ENCODE assay signal across 8 cellular contexts in the genomic region with DNA sequence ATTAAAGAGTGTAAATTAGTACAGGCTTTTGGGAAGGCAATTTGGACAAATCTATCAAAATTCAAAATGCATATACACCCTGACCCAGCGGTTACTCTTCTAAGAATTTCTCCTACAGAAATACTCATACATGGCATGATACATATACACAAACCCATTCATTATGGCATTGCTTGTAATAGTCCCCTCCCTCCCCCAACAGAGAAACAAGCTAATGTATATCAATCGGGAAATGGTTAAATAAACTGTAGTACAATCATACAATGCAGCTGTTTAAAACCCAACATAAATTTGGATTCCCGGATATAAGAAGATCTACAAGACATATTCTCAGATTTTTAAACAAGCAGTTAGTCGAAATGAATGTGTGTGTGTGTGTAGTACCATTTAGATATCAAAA. TPM values are rescaled to one million over a fixed set of nuclear protein-coding genes. Genes with fewer than 3 reads are reported as not detected.
DNase-seq lines count a peak whose midpoint lies in the region; ATAC-seq, FAIRE-seq and TF ChIP-seq lines count a peak whose summit lies in the region.

No MANE protein-coding gene starts in this region.

- no peak overlapping the region for H2BK20ac ChIP-seq in H1 (ENCODE audit: low read length)

- no peaks in the 10 kb centered on the region for H3K27me3 ChIP-seq in OCI-LY3 (ENCODE audit: low read depth, low read length)
- no peaks in the 10 kb centered on the region for H3K27me3 ChIP-seq in H1 (replicated peaks in 1 of 4; ENCODE audit: control insufficient read depth in 3 of 4, extremely low read depth in 1 of 4, insufficient read depth in 3 of 4, low read length in 3 of 4)

- H3K23ac ChIP-seq in H1 (ENCODE audit: insufficient read length): no peak overlapping the region

- FAIRE-seq in H1 (lab: Jason Lieb, UNC): no peak

- H2BK15ac ChIP-seq in H1 (ENCODE audit: low read length): no peak overlapping the region

- H3K36me3 Mint-ChIP-seq in osteocyte (ENCODE audit: unreplicated experiment): peaks cover 2% of the 10 kb centered on the region

- H3K18ac ChIP-seq in H1 (ENCODE audit: extremely low read depth, low read length): no peak overlapping the region

- peak overlapping the region; percentile 88 for H3K4me3 ChIP-seq in OCI-LY3 (ENCODE audit: low read length)
- H3K4me3 ChIP-seq in H1 (ENCODE audit: extremely low read depth in 1 of 4, insufficient read depth in 2 of 4, low read depth in 3 of 4, low read length in 4 of 4): peak overlapping the region; percentile 60 to 98 (median 80)

- no peaks in the 10 kb centered on the region for H3K9me3 ChIP-seq in OCI-LY3 (ENCODE audit: insufficient read depth, low read length)
- no peaks in the 10 kb centered on the region for H3K9me3 ChIP-seq in H1 (ENCODE audit: insufficient read depth in 2 of 2, low read depth in 1 of 2, low read length in 1 of 2)

- H3K4me1 ChIP-seq in OCI-LY3 (ENCODE audit: low read length): peaks cover 8% of the 10 kb centered on the region
- H3K4me1 ChIP-seq in H1 (replicated peaks in 1 of 4; ENCODE audit: control insufficient read depth in 3 of 4, insufficient read depth in 4 of 4, low read length in 3 of 4): peaks cover 0 to 6% (median 0%) of the 10 kb centered on the region in 4 experiments; a peak in 1 of 7 replicates

- peaks cover 4% of the 10 kb centered on the region for H3K27me3 Mint-ChIP-seq in osteocyte (ENCODE audit: unreplicated experiment)

- POLR2A ChIA-PET in H1 (lab: Charles Lee; ENCODE audit: partially characterized antibody): interaction anchor here (0.5 to 5.1 kb wide), 6 partner anchors 14 to 322 kb away, joined by 3 to 45 read pairs (median 4); no protein-coding TSS in a partner anchor

- no peak overlapping the region for H3K14ac ChIP-seq in H1 (ENCODE audit: insufficient read length)

- peak overlapping the region; percentile 89 for H3K4me2 ChIP-seq in OCI-LY3 (ENCODE audit: low read length)
- H3K4me2 ChIP-seq in H1 (ENCODE audit: insufficient read depth in 1 of 2, low read depth in 2 of 2, low read length in 2 of 2): peak overlapping the region; percentile 74 to 75

- TF ChIP-seq RAD21 in H1 (IDR thresholded peaks at IDR 0.05 in 1 of 2, conservative IDR thresholded peaks at IDR 0.05 in 1 of 2; ENCODE audit: low read depth in 2 of 2, low read length in 2 of 2): no peak

- H3K79me2 ChIP-seq in OCI-LY3 (ENCODE audit: low read length) (peaks cover 49% of the 10 kb centered on the region), H1 (ENCODE audit: control insufficient read depth in 1 of 2, insufficient read depth in 2 of 2, low read length in 2 of 2) (peaks cover 17 to 42% of the 10 kb centered on the region in 2 experiments)

- WGBS in H1 (ENCODE audit: extremely low coverage in 1 of 2, insufficient coverage in 1 of 2, insufficient read length in 1 of 2, insufficient replicate concordance in 2 of 2, low coverage in 1 of 2, low lambda C conversion rate in 2 of 2, missing lambda C conversion rate in 1 of 2), 2 experiments: 0% methylated on average over 4 of the region's 4 CpGs; no CpG with 5 or more reads in 1 of the 2 experiments

- TF ChIP-seq CTCF in OCI-LY3 (IDR thresholded peaks at IDR 0.05; ENCODE audit: low read depth, low read length): no peak
- no peak for TF ChIP-seq CTCF in H1 (IDR thresholded peaks at IDR 0.05; ENCODE audit: control extremely low read depth in 1 of 3, insufficient read depth in 1 of 3, low read depth in 1 of 3, low read length in 3 of 3)
- no peak for TF ChIP-seq CTCF in osteocyte (IDR thresholded peaks at IDR 0.05)

- DNase-seq in DMS79 treated with DMSO at 0.1 percent for 48 hours (lab: John Stamatoyannopoulos, UW) (peak; percentile 33), DMS79 (lab: John Stamatoyannopoulos, UW) (no peak), H1 (ENCODE audit: low read depth in 1 of 2, low spot score in 2 of 2) (no peak), osteocyte (ENCODE audit: extremely low spot score, unreplicated experiment) (no peak), sciatic nerve (ENCODE audit: low spot score) (no peak), left lobe of liver (ENCODE audit: low spot score) (no peak), MV-4-11 (lab: John Stamatoyannopoulos, UW) (no peak)

- peak overlapping the region; percentile 84 for H3K27ac ChIP-seq in OCI-LY3 (ENCODE audit: low read length)
- H3K27ac ChIP-seq in H1 (ENCODE audit: low read depth, low read length): no peak overlapping the region

- no peak overlapping the region for H2AK5ac ChIP-seq in H1 (ENCODE audit: low read depth, low read length)

- H3K27ac Mint-ChIP-seq in osteocyte (ENCODE audit: unreplicated experiment): peak overlapping the region; percentile 96

- H3K9me3 Mint-ChIP-seq in osteocyte (ENCODE audit: unreplicated experiment): no peaks in the 10 kb centered on the region

- TF ChIP-seq EP300 in H1 (IDR thresholded peaks at IDR 0.05; ENCODE audit: borderline replicate concordance in 1 of 2, low read depth in 2 of 2, low read length in 2 of 2): no peak

- H3K9ac ChIP-seq in OCI-LY3 (ENCODE audit: low read length) (peak overlapping the region; percentile 91), H1 (replicated peaks in 1 of 4; ENCODE audit: extremely low read depth in 1 of 4, low read depth in 3 of 4, low read length in 3 of 4) (peak overlapping the region in 3 of 4 experiments; percentile 45 to 83 (median 72); a peak in 5 of 7 replicates)

- no peak overlapping the region for H2AFZ ChIP-seq in OCI-LY3 (ENCODE audit: low read depth, low read length)
- no peak overlapping the region for H2AFZ ChIP-seq in H1 (ENCODE audit: low read length)

- H3K79me1 ChIP-seq in H1 (ENCODE audit: low read depth, low read length): no peaks in the 10 kb centered on the region

- no peak overlapping the region for H2BK12ac ChIP-seq in H1 (ENCODE audit: low read depth, low read length)

- H3K4me1 Mint-ChIP-seq in osteocyte (ENCODE audit: unreplicated experiment): peaks cover 15% of the 10 kb centered on the region

- no peak overlapping the region for H4K91ac ChIP-seq in H1 (replicated peaks; ENCODE audit: insufficient read length, low read length)

- H2BK5ac ChIP-seq in H1 (ENCODE audit: low read depth, low read length): no peak overlapping the region

- CTCF ChIA-PET in H1 (lab: Charles Lee; ENCODE audit: partially characterized antibody): no interaction called here

- H4K20me1 ChIP-seq in OCI-LY3 (ENCODE audit: insufficient read depth, low read length) (peaks cover 18% of the 10 kb centered on the region), H1 (replicated peaks in 1 of 2; ENCODE audit: control insufficient read depth in 1 of 2, insufficient read depth in 2 of 2, low read length in 2 of 2) (peaks cover 0 to 4% of the 10 kb centered on the region in 2 experiments)

- H3K36me3 ChIP-seq in OCI-LY3 (replicated peaks; ENCODE audit: low read depth, low read length): peaks cover 14% of the 10 kb centered on the region
- H3K36me3 ChIP-seq in H1 (ENCODE audit: control insufficient read depth in 2 of 4, insufficient read depth in 4 of 4, low read length in 3 of 4): peaks cover 0 to 10% (median 0%) of the 10 kb centered on the region in 4 experiments; a peak in 2 of 8 replicates

- H3K4me3 Mint-ChIP-seq in osteocyte (ENCODE audit: unreplicated experiment): peak overlapping the region; percentile 84

- intact Hi-C loops in sciatic nerve (cut with DNase I): no loop called here

- ATAC-seq in sciatic nerve: no peak
- no peak for ATAC-seq in left lobe of liver

- no peak for TF ChIP-seq POLR2A in H1 (IDR thresholded peaks at IDR 0.05; ENCODE audit: control extremely low read depth in 1 of 2, low read depth in 2 of 2, low read length in 2 of 2)

- no peak overlapping the region for H3K56ac ChIP-seq in H1 (replicated peaks; ENCODE audit: insufficient read length, low read depth, low read length)

- no peak overlapping the region for H4K8ac ChIP-seq in H1 (ENCODE audit: extremely low read depth, insufficient read depth, low read length)

- H4K5ac ChIP-seq in H1 (ENCODE audit: insufficient read length, low read depth, low read length): peak overlapping the region; percentile 80

- peaks cover 5% of the 10 kb centered on the region; the same call in 1 of the 2 replicates for H3K23me2 ChIP-seq in H1 (ENCODE audit: low read depth, low read length)

- H2BK120ac ChIP-seq in H1 (replicated peaks; ENCODE audit: low read depth, low read length): no peak overlapping the region

- no peak overlapping the region for H3K4ac ChIP-seq in H1 (replicated peaks; ENCODE audit: insufficient read length, low read depth, low read length)

TF ChIP-seq in H1, 55 proteins besides CTCF, POLR2A, EP300 and RAD21 (continues in another document):
- no peak for TF ChIP-seq CHD2 (IDR thresholded peaks at IDR 0.05; ENCODE audit: low read length)
- TF ChIP-seq TAF1 (IDR thresholded peaks at IDR 0.05; ENCODE audit: low read depth, low read length): no peak
- no peak for TF ChIP-seq EGR1 (IDR thresholded peaks at IDR 0.05; ENCODE audit: borderline replicate concordance, low read depth, low read length)
- TF ChIP-seq HDAC6 (IDR thresholded peaks at IDR 0.05; ENCODE audit: low read depth, low read length): no peak

RNA-seq across cellular contexts. Expression of gene HUWE1, which starts 0.8 kb away (rescaled TPM):
- 252 and 257 TPM in 2 replicates for total RNA-seq in H1 (2021; fragmentation: NEBNext Ultra II Directional; extraction: Animal tissue kit (Norgen Biotek cat#: 25700))
- 106 and 114 TPM in 2 replicates for polyA plus RNA-seq in H1 (2011; rRNA removed)
- 83.4 TPM for polyA plus RNA-seq in H1 (2011; cell fraction: cytosol; rRNA removed)
- 246 TPM for polyA plus RNA-seq in H1 (2011; cell fraction: nucleus; rRNA removed)
- polyA plus RNA-seq in H1 (2012, experiment 1 of 2): 140 to 161 TPM (median 151 TPM) in 4 replicates
- polyA plus RNA-seq in H1 (2012, experiment 2 of 2): 15.3 TPM
- polyA plus RNA-seq in H1 (2013, experiment 1 of 2): 66.9 TPM
- polyA plus RNA-seq in H1 (2013, experiment 2 of 2): 55.4 TPM
- polyA minus RNA-seq in H1 (2011; rRNA and poly(A)+ RNA removed): 667 and 860 TPM in 2 replicates
- 207 TPM for polyA minus RNA-seq in H1 (2011; cell fraction: cytosol; rRNA and poly(A)+ RNA removed)
- polyA minus RNA-seq in H1 (2011; cell fraction: nucleus; rRNA and poly(A)+ RNA removed): 261 TPM
- total RNA-seq in osteocyte: 177 and 192 TPM in 2 replicates
- total RNA-seq in sciatic nerve: 202 TPM
- 86.9 TPM for total RNA-seq in left lobe of liver
